11 cellular contexts compared by ENCODE assay signal in the genomic region with DNA sequence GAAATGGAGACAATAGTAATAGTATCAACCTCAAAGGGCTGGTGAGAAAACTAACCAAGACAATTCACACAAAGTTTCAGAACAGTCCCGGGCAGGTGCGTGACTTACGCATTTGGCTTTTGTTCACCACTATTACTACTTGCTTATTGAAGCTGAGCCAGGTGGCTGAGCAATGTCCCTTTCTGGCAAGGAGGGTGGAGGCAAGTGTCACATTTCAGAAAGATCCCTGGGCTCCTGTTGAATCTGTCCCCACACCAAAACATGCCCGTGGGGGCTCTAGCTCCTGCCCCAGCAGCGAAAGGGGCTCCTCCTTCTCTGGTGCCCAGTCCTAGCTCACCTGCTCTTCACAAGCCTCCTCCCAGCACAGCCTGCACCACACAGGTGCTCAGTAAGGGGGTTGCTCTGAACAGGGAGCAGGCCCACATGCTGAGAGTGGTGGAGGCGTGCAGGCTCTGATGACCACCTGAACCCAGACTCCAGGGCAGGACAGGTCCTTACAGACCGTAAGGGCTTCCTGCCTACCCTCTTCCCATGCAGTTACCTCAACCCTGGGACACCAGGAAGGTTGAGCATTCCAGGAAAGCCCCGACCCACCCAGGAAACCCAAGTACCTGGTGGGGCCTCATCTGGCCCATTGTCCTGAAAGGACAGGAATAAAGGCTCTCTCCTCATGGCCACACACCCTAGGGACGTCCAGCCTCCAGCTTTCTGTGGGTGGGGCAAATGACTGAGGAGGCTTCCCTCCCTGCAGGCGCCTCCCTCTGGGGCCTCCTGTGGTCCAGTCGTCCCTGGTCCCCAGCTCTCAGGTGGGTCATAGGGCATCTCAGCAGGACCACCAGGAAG. TPM values are rescaled to one million over a fixed set of nuclear protein-coding genes. Genes with fewer than 3 reads are reported as not detected.
DNase-seq lines count a peak whose midpoint lies in the region; ATAC-seq and TF ChIP-seq lines count a peak whose summit lies in the region.
"Had no signal": no experiment of that assay in that cellular context is flagged by ENCODE, and none has a peak within 500 bp of the region (broad histone marks: within the 10 kb centered on the region; RNA-seq: fewer than 3 reads in every experiment).

No MANE protein-coding gene starts in this region.

- ATAC-seq in GM23338 (peak; percentile 17; the same call in 2 of the 3 replicates), naive B cell (ENCODE audit: low read depth in 2 of 2) (no peak), HG03354 (IDR thresholded peaks at IDR 0.05; ENCODE audit: poor library complexity, severe bottlenecking, unreplicated experiment) (no peak), GM18858 (IDR thresholded peaks at IDR 0.05; ENCODE audit: unreplicated experiment) (no peak)
- ATAC-seq: WTC11 had no signal

- H3K36me3 Mint-ChIP-seq in Calu3 (ENCODE audit: insufficient read depth, unreplicated experiment), result peaks cover 18% of the 10 kb centered on the region
- no peaks in the 10 kb centered on the region for H3K36me3 Mint-ChIP-seq in GM23338 (ENCODE audit: low read depth)
- H3K36me3 Mint-ChIP-seq in activated CD4-positive, alpha-beta memory T cell treated with anti-CD3 and anti-CD28 coated beads for 36 hours, result no peaks in the 10 kb centered on the region
- H3K36me3 Mint-ChIP-seq in naive B cell, result no peaks in the 10 kb centered on the region
- H3K36me3 Mint-ChIP-seq: WTC11 had no signal

- no peaks in the 10 kb centered on the region for H3K36me3 ChIP-seq in GM23338 (ENCODE audit: insufficient read depth)

- TSS peak; percentile 35 for BruUV-seq in Calu3 (replicated peaks; lab: Mats Ljungman, UMichigan)

- H3K9me2 ChIP-seq in GM23338 (ENCODE audit: insufficient read depth), result no peaks in the 10 kb centered on the region

- CTCF ChIA-PET in Calu3 (lab: Charles Lee), result interaction anchor here (0.6 to 1.0 kb wide), 4 partner anchors 16 to 140 kb away, joined by 3 to 9 read pairs (median 4); no protein-coding TSS in a partner anchor
- CTCF ChIA-PET in activated CD4-positive, alpha-beta memory T cell treated with anti-CD3 and anti-CD28 coated beads for 36 hours (lab: Charles Lee), result interaction anchor here (1.0 to 7.1 kb wide), 4 partner anchors 18 to 139 kb away, joined by 3 to 93 read pairs (median 9); no protein-coding TSS in a partner anchor

- no peaks in the 10 kb centered on the region for H3K27me3 ChIP-seq in GM23338 (ENCODE audit: insufficient read depth)

- no peak overlapping the region for H2AFZ ChIP-seq in GM23338

- H3K4me1 Mint-ChIP-seq in Calu3 (ENCODE audit: low read depth, unreplicated experiment) (peaks cover 55% of the 10 kb centered on the region), GM23338 (peaks cover 18% of the 10 kb centered on the region), naive B cell (peaks cover 71 to 98% (median 85%) of the 10 kb centered on the region in 3 donors)
- peaks cover 87% of the 10 kb centered on the region for H3K4me1 Mint-ChIP-seq in activated CD4-positive, alpha-beta memory T cell treated with anti-CD3 and anti-CD28 coated beads for 36 hours (ENCODE audit: low read depth)

- TF ChIP-seq CTCF in Calu3 (IDR thresholded peaks at IDR 0.05; ENCODE audit: unreplicated experiment), result no peak
- TF ChIP-seq CTCF in GM23338 (conservative IDR thresholded peaks at IDR 0.05; ENCODE audit: low read depth in 2 of 2), result no peak

- H3K4me1 ChIP-seq in GM23338 (ENCODE audit: insufficient read depth), result peaks cover 5% of the 10 kb centered on the region; the same call in 1 of the 2 replicates

- H3K9me3 Mint-ChIP-seq in Calu3 (ENCODE audit: low read depth, unreplicated experiment), result no peaks in the 10 kb centered on the region
- no peaks in the 10 kb centered on the region for H3K9me3 Mint-ChIP-seq in GM23338
- H3K9me3 Mint-ChIP-seq in activated CD4-positive, alpha-beta memory T cell treated with anti-CD3 and anti-CD28 coated beads for 36 hours, result no peaks in the 10 kb centered on the region
- H3K9me3 Mint-ChIP-seq in naive B cell, result no peaks in the 10 kb centered on the region
- H3K9me3 Mint-ChIP-seq: WTC11 had no signal

- no peaks in the 10 kb centered on the region for H3K27me3 Mint-ChIP-seq in Calu3 (ENCODE audit: unreplicated experiment)
- peaks cover 14% of the 10 kb centered on the region for H3K27me3 Mint-ChIP-seq in GM23338 (ENCODE audit: insufficient read depth, low read depth, poor library complexity)
- H3K27me3 Mint-ChIP-seq in activated CD4-positive, alpha-beta memory T cell treated with anti-CD3 and anti-CD28 coated beads for 36 hours, result no peaks in the 10 kb centered on the region
- no peaks in the 10 kb centered on the region for H3K27me3 Mint-ChIP-seq in naive B cell

- H3F3A ChIP-seq in GM23338 (replicated peaks; ENCODE audit: low read depth), result no peaks in the 10 kb centered on the region

- no peaks in the 10 kb centered on the region for H3K79me2 ChIP-seq in GM23338 (replicated peaks; ENCODE audit: insufficient read depth)

- DNase-seq in Calu3 (no peak), GM23338 (ENCODE audit: low spot score) (no peak), naive B cell (peak; percentile 58), NCI-H1930 (lab: John Stamatoyannopoulos, UW) (no peak), hypothalamus (lab: John Stamatoyannopoulos, UW) (no peak)
- DNase-seq in activated CD4-positive, alpha-beta memory T cell treated with anti-CD3 and anti-CD28 coated beads for 36 hours, result peak; percentile 79
- DNase-seq: cortex of kidney, nucleus accumbens had no signal

- H3K4me3 ChIP-seq in GM23338, result no peak overlapping the region

- intact Hi-C loops in Calu3 (cut with micrococcal nuclease; ENCODE audit: unreplicated experiment), result no loop called here
- intact Hi-C loops in activated CD4-positive, alpha-beta memory T cell treated with anti-CD3 and anti-CD28 coated beads for 36 hours (cut with micrococcal nuclease), result loop anchor here (1.0 to 5.0 kb wide), 2 partner anchors 17 to 386 kb away; no protein-coding TSS in a partner anchor

- POLR2A ChIA-PET in activated CD4-positive, alpha-beta memory T cell treated with anti-CD3 and anti-CD28 coated beads for 36 hours (lab: Charles Lee), result interaction anchor here (0.6 to 6.2 kb wide), 7 partner anchors 13 to 97 kb away, joined by 3 to 85 read pairs (median 3); a partner anchor contains a TSS

- H3K4me2 ChIP-seq in GM23338, result no peak overlapping the region

- no peak overlapping the region for H3K27ac ChIP-seq in GM23338 (ENCODE audit: low read depth)

- H3K4me3 Mint-ChIP-seq in Calu3 (ENCODE audit: low read depth, unreplicated experiment) (no peak overlapping the region), GM23338 (no peak overlapping the region), naive B cell (peak overlapping the region; percentile 10 to 84 (median 52))
- H3K4me3 Mint-ChIP-seq in activated CD4-positive, alpha-beta memory T cell treated with anti-CD3 and anti-CD28 coated beads for 36 hours, result peak overlapping the region; percentile 34
- H3K4me3 Mint-ChIP-seq: WTC11 had no signal

- H3K27ac Mint-ChIP-seq in Calu3 (ENCODE audit: unreplicated experiment) (peak overlapping the region; percentile 74), GM23338 (peak overlapping the region; percentile 87; the same call in 1 of the 2 replicates), naive B cell (peak overlapping the region; percentile 31 to 97 (median 91))
- peak overlapping the region; percentile 85 for H3K27ac Mint-ChIP-seq in activated CD4-positive, alpha-beta memory T cell treated with anti-CD3 and anti-CD28 coated beads for 36 hours
- H3K27ac Mint-ChIP-seq: WTC11 had no signal

- H4K20me1 ChIP-seq in GM23338 (replicated peaks; ENCODE audit: insufficient read depth), result no peaks in the 10 kb centered on the region

TF ChIP-seq in GM23338, 12 proteins besides CTCF, POLR2A, EP300 and RAD21 (continues in another document):
- no peak for TF ChIP-seq ZNF331 (CRISPR knock-in tag; IDR thresholded peaks at IDR 0.05; ENCODE audit: low read depth)

RNA-seq across cellular contexts. Expression of a gene that starts 32.6 kb away (rescaled TPM):
- total RNA-seq in Calu3 (2022), result 67.6 and 74.8 TPM in 2 replicates
- 11.2 and 14.1 TPM in 2 replicates for total RNA-seq in GM23338 (2014; rRNA removed; shearing (Covaris generic))
- polyA plus RNA-seq in GM23338 (2016; fragmentation: Nextera tagmentation; extraction: Ambion mirVana), result 1.2 and 2.0 TPM in 2 replicates
- total RNA-seq in activated CD4-positive, alpha-beta memory T cell treated with anti-CD3 and anti-CD28 coated beads for 36 hours, result 10 to 100 TPM; 65.9 to 68.4 TPM
- 1 to 10 TPM in 2 of 6 donors, under 1 TPM in 3, not detected in 1; 0.10 to 1.5 (median 0.62) TPM for polyA plus RNA-seq in naive B cell (ENCODE audit: low read depth in 6 of 6)

RNA-seq across cellular contexts. Expression of a gene that starts 33.7 kb away (rescaled TPM):
- not detected in 2 replicates for total RNA-seq in Calu3 (2022)
- total RNA-seq in GM23338 (2014; rRNA removed; shearing (Covaris generic)), result 1.7 and 3.3 TPM in 2 replicates
- polyA plus RNA-seq in GM23338 (2016; fragmentation: Nextera tagmentation; extraction: Ambion mirVana), result 1.2 and 1.9 TPM in 2 replicates
- total RNA-seq in activated CD4-positive, alpha-beta memory T cell treated with anti-CD3 and anti-CD28 coated beads for 36 hours, result under 1 TPM in 1 of 2 experiments, not detected in 1; 0.29 TPM
- polyA plus RNA-seq in naive B cell (ENCODE audit: low read depth in 6 of 6), result not detected

RNA-seq across cellular contexts. Expression of a gene that starts 59.8 kb away (rescaled TPM):
- total RNA-seq in Calu3 (2022), result 38.5 and 43.8 TPM in 2 replicates
- total RNA-seq in GM23338 (2014; rRNA removed; shearing (Covaris generic)), result 90.0 and 99.2 TPM in 2 replicates
- polyA plus RNA-seq in GM23338 (2016; fragmentation: Nextera tagmentation; extraction: Ambion mirVana) (71.6 and 73.7 TPM in 2 replicates), naive B cell (ENCODE audit: low read depth in 6 of 6) (100 to 1,000 TPM; 113 to 143 (median 134) TPM)
- total RNA-seq in activated CD4-positive, alpha-beta memory T cell treated with anti-CD3 and anti-CD28 coated beads for 36 hours, result 10 to 100 TPM; 52.3 to 58.2 TPM

Comparison
In these comparisons a context has a peak if more than half of its experiments do, and no peak if none do; other contexts are left out.
1. DNase-seq: peak in activated CD4-positive, alpha-beta memory T cell treated with anti-CD3 and anti-CD28 coated beads for 36 hours (single experiment) and naive B cell (single experiment); none in Calu3 (single experiment), GM23338 (single experiment), NCI-H1930 (0 of 2) and hypothalamus (0 of 51).
2. H3K4me3 Mint-ChIP-seq: peak in activated CD4-positive, alpha-beta memory T cell treated with anti-CD3 and anti-CD28 coated beads for 36 hours (single experiment) and naive B cell (8 of 8); none in Calu3 (single experiment) and GM23338 (single experiment).
3. Peak in every context shown above with its lines, with median percentiles within 50 percentile points of each other: H3K27ac Mint-ChIP-seq.